ENCODE assay signal across 18 cellular contexts in genomic region chr13:46329624-46330023, GRCh38. TPM values are rescaled to one million over a fixed set of nuclear protein-coding genes. Genes with fewer than 3 reads are reported as not detected.
A peak's percentile ranks its signal among the peaks of the same experiment; 100 is the strongest.
DNase-seq lines count a peak whose midpoint lies in the region; ATAC-seq and TF ChIP-seq lines count a peak whose summit lies in the region.
"Had no signal": no experiment of that assay in that cellular context is flagged by ENCODE, and none has a peak within 500 bp of the region (broad histone marks: within the 10 kb centered on the region; RNA-seq: fewer than 3 reads in every experiment).

No MANE protein-coding gene starts in this region.

- H3F3A ChIP-seq in GM23338 (replicated peaks; ENCODE audit: low read depth), result no peaks in the 10 kb centered on the region

- H3K4me1 Mint-ChIP-seq in activated CD8-positive, alpha-beta T cell treated with anti-CD3 and anti-CD28 coated beads, Interleukin-2, amount 10 ng/mL, durations not matched to agents 7 days and 5 days (ENCODE audit: low read depth), result peaks cover 26% of the 10 kb centered on the region
- H3K4me1 Mint-ChIP-seq in activated CD8-positive, alpha-beta T cell treated with anti-CD3 and anti-CD28 coated beads for 36 hours (ENCODE audit: low read depth), result peaks cover 24% of the 10 kb centered on the region
- H3K4me1 Mint-ChIP-seq in GM23338, result peaks cover 6% of the 10 kb centered on the region
- peaks cover 49% of the 10 kb centered on the region for H3K4me1 Mint-ChIP-seq in dendritic cell treated with granulocyte-macrophage colony-stimulating factor and Interleukin-4, amounts not matched to agents 40 ng/mL and 50 ng/mL, for 4 days (ENCODE audit: low read depth)
- peaks cover 50% of the 10 kb centered on the region for H3K4me1 Mint-ChIP-seq in stimulated activated naive CD8-positive, alpha-beta T cell treated with anti-CD3 and anti-CD28 coated beads, Interleukin-15, amount 100 ng/mL, for 72 hours

- H3K4me2 ChIP-seq in GM23338, result no peak overlapping the region
- H3K4me2 ChIP-seq: BLaER1 had no signal

- peak; percentile 4 for DNase-seq in activated CD8-positive, alpha-beta T cell treated with anti-CD3 and anti-CD28 coated beads, Interleukin-2, amount 10 ng/mL, durations not matched to agents 7 days and 5 days
- no peak for DNase-seq in activated CD8-positive, alpha-beta T cell treated with anti-CD3 and anti-CD28 coated beads for 36 hours
- no peak for DNase-seq in GM23338 (ENCODE audit: low spot score)
- no peak for DNase-seq in stimulated activated naive CD8-positive, alpha-beta T cell treated with anti-CD3 and anti-CD28 coated beads, Interleukin-15, amount 100 ng/mL, for 72 hours
- no peak for DNase-seq in ureter (ENCODE audit: low spot score)
- DNase-seq: 8988T; CD4-positive, alpha-beta memory T cell; DMS153; DMS79; GDM1; IMR-90 had no signal

- H3K4me1 ChIP-seq in GM23338 (ENCODE audit: insufficient read depth), result peaks cover 3% of the 10 kb centered on the region; the same call in 1 of the 2 replicates
- H3K4me1 ChIP-seq: BLaER1, HAP-1 had no signal

- H3K27me3 Mint-ChIP-seq in activated CD8-positive, alpha-beta T cell treated with anti-CD3 and anti-CD28 coated beads, Interleukin-2, amount 10 ng/mL, durations not matched to agents 7 days and 5 days (ENCODE audit: low read depth), result peaks cover 7% of the 10 kb centered on the region
- H3K27me3 Mint-ChIP-seq in activated CD8-positive, alpha-beta T cell treated with anti-CD3 and anti-CD28 coated beads for 36 hours, result no peaks in the 10 kb centered on the region
- peaks cover 2% of the 10 kb centered on the region for H3K27me3 Mint-ChIP-seq in GM23338 (ENCODE audit: insufficient read depth, low read depth, poor library complexity)
- no peaks in the 10 kb centered on the region for H3K27me3 Mint-ChIP-seq in dendritic cell treated with granulocyte-macrophage colony-stimulating factor and Interleukin-4, amounts not matched to agents 40 ng/mL and 50 ng/mL, for 4 days
- H3K27me3 Mint-ChIP-seq in stimulated activated naive CD8-positive, alpha-beta T cell treated with anti-CD3 and anti-CD28 coated beads, Interleukin-15, amount 100 ng/mL, for 72 hours, result no peaks in the 10 kb centered on the region

- H3K9me3 Mint-ChIP-seq in activated CD8-positive, alpha-beta T cell treated with anti-CD3 and anti-CD28 coated beads, Interleukin-2, amount 10 ng/mL, durations not matched to agents 7 days and 5 days (ENCODE audit: insufficient read depth), result no peaks in the 10 kb centered on the region
- no peaks in the 10 kb centered on the region for H3K9me3 Mint-ChIP-seq in activated CD8-positive, alpha-beta T cell treated with anti-CD3 and anti-CD28 coated beads for 36 hours
- no peaks in the 10 kb centered on the region for H3K9me3 Mint-ChIP-seq in GM23338
- H3K9me3 Mint-ChIP-seq in dendritic cell treated with granulocyte-macrophage colony-stimulating factor and Interleukin-4, amounts not matched to agents 40 ng/mL and 50 ng/mL, for 4 days, result peaks cover 9% of the 10 kb centered on the region
- H3K9me3 Mint-ChIP-seq in stimulated activated naive CD8-positive, alpha-beta T cell treated with anti-CD3 and anti-CD28 coated beads, Interleukin-15, amount 100 ng/mL, for 72 hours, result peaks cover 0 to 4% of the 10 kb centered on the region in 2 donors
- H3K9me3 Mint-ChIP-seq: CD4-positive, alpha-beta memory T cell had no signal

- H3K27ac ChIP-seq in GM23338 (ENCODE audit: low read depth), result no peak overlapping the region
- H3K27ac ChIP-seq: BLaER1 had no signal

- intact Hi-C loops in activated CD8-positive, alpha-beta T cell treated with anti-CD3 and anti-CD28 coated beads for 36 hours (cut with micrococcal nuclease), result no loop called here
- intact Hi-C loops in dendritic cell treated with granulocyte-macrophage colony-stimulating factor and Interleukin-4, amounts not matched to agents 40 ng/mL and 50 ng/mL, for 4 days (cut with micrococcal nuclease), result no loop called here

- no peaks in the 10 kb centered on the region for H4K20me1 ChIP-seq in GM23338 (replicated peaks; ENCODE audit: insufficient read depth)
- H4K20me1 ChIP-seq: BLaER1 had no signal

- 0 out of 2 replicates have a peak overlapping the region, but pooled peaks have one; percentile 5 for H2AFZ ChIP-seq in GM23338

- CTCF ChIA-PET in activated CD8-positive, alpha-beta T cell treated with anti-CD3 and anti-CD28 coated beads, Interleukin-2, amount 10 ng/mL, durations not matched to agents 7 days and 5 days (lab: Charles Lee), result interaction anchor here (0.7 to 1.7 kb wide), 4 partner anchors 15 to 159 kb away, joined by 3 to 5 read pairs (median 3); no protein-coding TSS in a partner anchor
- CTCF ChIA-PET in activated CD8-positive, alpha-beta T cell treated with anti-CD3 and anti-CD28 coated beads for 36 hours (lab: Charles Lee), result no interaction called here

- no peak for TF ChIP-seq CTCF in activated CD8-positive, alpha-beta T cell treated with anti-CD3 and anti-CD28 coated beads for 36 hours (IDR thresholded peaks at IDR 0.05)
- no peak for TF ChIP-seq CTCF in GM23338 (conservative IDR thresholded peaks at IDR 0.05; ENCODE audit: low read depth in 2 of 2)

- no peaks in the 10 kb centered on the region for H3K36me3 ChIP-seq in GM23338 (ENCODE audit: insufficient read depth)
- H3K36me3 ChIP-seq: BLaER1, HAP-1 had no signal

- no peaks in the 10 kb centered on the region for H3K79me2 ChIP-seq in GM23338 (replicated peaks; ENCODE audit: insufficient read depth)

- ATAC-seq in activated CD8-positive, alpha-beta T cell treated with anti-CD3 and anti-CD28 coated beads, Interleukin-2, amount 10 ng/mL, durations not matched to agents 7 days and 5 days, result no peak
- no peak for ATAC-seq in activated CD8-positive, alpha-beta T cell treated with anti-CD3 and anti-CD28 coated beads for 36 hours
- ATAC-seq in GM23338 (no peak), GM18502 (IDR thresholded peaks at IDR 0.05; ENCODE audit: poor library complexity, unreplicated experiment) (no peak)
- peak; percentile 60 for ATAC-seq in stimulated activated naive CD8-positive, alpha-beta T cell treated with anti-CD3 and anti-CD28 coated beads, Interleukin-15, amount 100 ng/mL, for 72 hours

- H3K4me3 ChIP-seq in GM23338, result no peak overlapping the region
- H3K4me3 ChIP-seq: BLaER1, HAP-1 had no signal

- POLR2A ChIA-PET in activated CD8-positive, alpha-beta T cell treated with anti-CD3 and anti-CD28 coated beads, Interleukin-2, amount 10 ng/mL, durations not matched to agents 7 days and 5 days (lab: Charles Lee), result no interaction called here
- POLR2A ChIA-PET in activated CD8-positive, alpha-beta T cell treated with anti-CD3 and anti-CD28 coated beads for 36 hours (lab: Charles Lee), result no interaction called here

- no peaks in the 10 kb centered on the region for H3K27me3 ChIP-seq in GM23338 (ENCODE audit: insufficient read depth)
- H3K27me3 ChIP-seq: BLaER1 had no signal

- H3K27ac Mint-ChIP-seq in activated CD8-positive, alpha-beta T cell treated with anti-CD3 and anti-CD28 coated beads, Interleukin-2, amount 10 ng/mL, durations not matched to agents 7 days and 5 days, result no peak overlapping the region
- H3K27ac Mint-ChIP-seq in activated CD8-positive, alpha-beta T cell treated with anti-CD3 and anti-CD28 coated beads for 36 hours, result no peak overlapping the region
- H3K27ac Mint-ChIP-seq in GM23338, result no peak overlapping the region
- peak overlapping the region; percentile 7 for H3K27ac Mint-ChIP-seq in dendritic cell treated with granulocyte-macrophage colony-stimulating factor and Interleukin-4, amounts not matched to agents 40 ng/mL and 50 ng/mL, for 4 days
- H3K27ac Mint-ChIP-seq in stimulated activated naive CD8-positive, alpha-beta T cell treated with anti-CD3 and anti-CD28 coated beads, Interleukin-15, amount 100 ng/mL, for 72 hours, result no peak overlapping the region
- H3K27ac Mint-ChIP-seq: CD14-positive monocyte; CD4-positive, alpha-beta memory T cell had no signal

- H3K36me3 Mint-ChIP-seq in activated CD8-positive, alpha-beta T cell treated with anti-CD3 and anti-CD28 coated beads, Interleukin-2, amount 10 ng/mL, durations not matched to agents 7 days and 5 days (ENCODE audit: low read depth), result no peaks in the 10 kb centered on the region
- no peaks in the 10 kb centered on the region for H3K36me3 Mint-ChIP-seq in activated CD8-positive, alpha-beta T cell treated with anti-CD3 and anti-CD28 coated beads for 36 hours (ENCODE audit: low read depth)
- H3K36me3 Mint-ChIP-seq in GM23338 (ENCODE audit: low read depth), result no peaks in the 10 kb centered on the region
- H3K36me3 Mint-ChIP-seq in dendritic cell treated with granulocyte-macrophage colony-stimulating factor and Interleukin-4, amounts not matched to agents 40 ng/mL and 50 ng/mL, for 4 days (ENCODE audit: low read depth), result peaks cover 8% of the 10 kb centered on the region
- H3K36me3 Mint-ChIP-seq: CD4-positive, alpha-beta memory T cell had no signal

- no peaks in the 10 kb centered on the region; the same call in 1 of the 2 replicates for H3K9me2 ChIP-seq in GM23338 (ENCODE audit: insufficient read depth)

- H3K4me3 Mint-ChIP-seq in activated CD8-positive, alpha-beta T cell treated with anti-CD3 and anti-CD28 coated beads, Interleukin-2, amount 10 ng/mL, durations not matched to agents 7 days and 5 days, result no peak overlapping the region
- no peak overlapping the region for H3K4me3 Mint-ChIP-seq in activated CD8-positive, alpha-beta T cell treated with anti-CD3 and anti-CD28 coated beads for 36 hours
- H3K4me3 Mint-ChIP-seq in GM23338, result no peak overlapping the region
- H3K4me3 Mint-ChIP-seq in dendritic cell treated with granulocyte-macrophage colony-stimulating factor and Interleukin-4, amounts not matched to agents 40 ng/mL and 50 ng/mL, for 4 days, result no peak overlapping the region
- no peak overlapping the region for H3K4me3 Mint-ChIP-seq in stimulated activated naive CD8-positive, alpha-beta T cell treated with anti-CD3 and anti-CD28 coated beads, Interleukin-15, amount 100 ng/mL, for 72 hours
- H3K4me3 Mint-ChIP-seq: CD14-positive monocyte; CD4-positive, alpha-beta memory T cell had no signal

TF ChIP-seq in GM23338, 12 proteins besides CTCF, POLR2A, EP300 and RAD21 (continues in another document):
- TF ChIP-seq STAT1 (IDR thresholded peaks at IDR 0.05; ENCODE audit: unreplicated experiment), result no peak
- no peak for TF ChIP-seq EZH2 (IDR thresholded peaks at IDR 0.05; ENCODE audit: low read depth, unreplicated experiment)
- TF ChIP-seq NANOG (IDR thresholded peaks at IDR 0.05; ENCODE audit: borderline replicate concordance), result no peak
- no peak for TF ChIP-seq EZH2phosphoT487 (IDR thresholded peaks at IDR 0.05; ENCODE audit: unreplicated experiment)
- no peak for TF ChIP-seq ZNF114 (CRISPR knock-in tag; IDR thresholded peaks at IDR 0.05)
- no peak for TF ChIP-seq JUNB (IDR thresholded peaks at IDR 0.05; ENCODE audit: unreplicated experiment)

RNA-seq across cellular contexts. Expression of gene RUBCNL, which starts 57.4 kb away (rescaled TPM):
- total RNA-seq in activated CD8-positive, alpha-beta T cell treated with anti-CD3 and anti-CD28 coated beads, Interleukin-2, amount 10 ng/mL, durations not matched to agents 7 days and 5 days, result under 1 TPM in 1 of 2 experiments, not detected in 1; 0.21 TPM
- under 1 TPM; 0.36 to 0.74 TPM for total RNA-seq in activated CD8-positive, alpha-beta T cell treated with anti-CD3 and anti-CD28 coated beads for 36 hours
- 4.2 and 5.9 TPM in 2 replicates for total RNA-seq in GM23338 (2014; rRNA removed; shearing (Covaris generic))
- polyA plus RNA-seq in GM23338 (2016; fragmentation: Nextera tagmentation; extraction: Ambion mirVana), result 2.9 and 4.2 TPM in 2 replicates
- 4.2 TPM for total RNA-seq in ureter
- total RNA-seq: CD4-positive, alpha-beta memory T cell; Daoy; IMR-90 had no signal
- polyA plus RNA-seq: AG04450 had no signal
